ENCODE assay signal across 1 cellular context in genomic region chr3:57646723-57647122, GRCh38.
TF ChIP-seq lines count a peak whose summit lies in the region.

No MANE protein-coding gene starts in this region.

TF ChIP-seq in WTC11, 78 proteins besides CTCF, POLR2A, EP300 and RAD21 (continued from another document):
- TF ChIP-seq ARID4B (CRISPR knock-in tag; IDR thresholded peaks at IDR 0.05; ENCODE audit: borderline replicate concordance) (no peak), ZNF232 (CRISPR knock-in tag; IDR thresholded peaks at IDR 0.05) (no peak), TEAD4 (CRISPR knock-in tag; IDR thresholded peaks at IDR 0.05) (no peak), TP53 (CRISPR knock-in tag; IDR thresholded peaks at IDR 0.05) (no peak), ZNF671 (CRISPR knock-in tag; IDR thresholded peaks at IDR 0.05) (no peak), NFYB (CRISPR knock-in tag; conservative IDR thresholded peaks at IDR 0.05; ENCODE audit: low read depth) (no peak), TEAD1 (CRISPR knock-in tag; IDR thresholded peaks at IDR 0.05) (no peak), SP1 (CRISPR knock-in tag; conservative IDR thresholded peaks at IDR 0.05) (no peak), ZNF263 (CRISPR knock-in tag; IDR thresholded peaks at IDR 0.05; ENCODE audit: low read depth) (no peak)
- TF ChIP-seq, protein P1, sequence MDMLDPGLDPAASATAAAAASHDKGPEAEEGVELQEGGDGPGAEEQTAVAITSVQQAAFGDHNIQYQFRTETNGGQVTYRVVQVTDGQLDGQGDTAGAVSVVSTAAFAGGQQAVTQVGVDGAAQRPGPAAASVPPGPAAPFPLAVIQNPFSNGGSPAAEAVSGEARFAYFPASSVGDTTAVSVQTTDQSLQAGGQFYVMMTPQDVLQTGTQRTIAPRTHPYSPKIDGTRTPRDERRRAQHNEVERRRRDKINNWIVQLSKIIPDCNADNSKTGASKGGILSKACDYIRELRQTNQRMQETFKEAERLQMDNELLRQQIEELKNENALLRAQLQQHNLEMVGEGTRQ (CRISPR knock-in tag; IDR thresholded peaks at IDR 0.05), result no peak
